In genomic region chr17:45265823-45266222, GRCh38 we compare ENCODE assay signal across 12 cellular contexts. TPM values are rescaled to one million over a fixed set of nuclear protein-coding genes. Genes with fewer than 3 reads are reported as not detected.
A peak's percentile ranks its signal among the peaks of the same experiment; 100 is the strongest.
DNase-seq lines count a peak whose midpoint lies in the region; ATAC-seq and TF ChIP-seq lines count a peak whose summit lies in the region.
"Had no signal": no experiment of that assay in that cellular context is flagged by ENCODE, and none has a peak within 500 bp of the region (broad histone marks: within the 10 kb centered on the region; RNA-seq: fewer than 3 reads in every experiment).

No MANE protein-coding gene starts in this region.

- BruUV-seq in Panc1 (replicated peaks; lab: Mats Ljungman, UMichigan), result no TSS peak

- POLR2A ChIA-PET in Panc1 (lab: Charles Lee), result interaction anchor here (0.6 kb wide), 1 partner anchor 9 kb away, joined by 6 read pairs; no protein-coding TSS in a partner anchor

- H3K27me3 ChIP-seq in Panc1 (ENCODE audit: control insufficient read depth, insufficient read depth, low read length) (no peaks in the 10 kb centered on the region), duodenal mucosa (ENCODE audit: control insufficient read depth in 1 of 2, insufficient read depth in 2 of 2, low read length in 2 of 2) (no peaks in the 10 kb centered on the region)
- H3K27me3 ChIP-seq: right lobe of liver had no signal

- H3K4me1 ChIP-seq in Panc1 (ENCODE audit: control insufficient read depth, insufficient read depth, low read length) (peaks cover 73% of the 10 kb centered on the region), duodenal mucosa (ENCODE audit: control insufficient read depth in 1 of 2, insufficient read depth in 2 of 2, low read length in 2 of 2) (peaks cover 48 to 49% of the 10 kb centered on the region in 2 donors)

- no peak overlapping the region for H3K9ac ChIP-seq in duodenal mucosa (ENCODE audit: low read depth in 1 of 2, low read length in 2 of 2)

- H3K36me3 ChIP-seq in Panc1 (ENCODE audit: control insufficient read depth, insufficient read depth, low read length), result peaks cover 10% of the 10 kb centered on the region
- H3K36me3 ChIP-seq in duodenal mucosa (ENCODE audit: control insufficient read depth in 1 of 2, insufficient read depth in 2 of 2, low read length in 2 of 2), result peaks cover 38 to 70% of the 10 kb centered on the region in 2 donors

- H3K9me3 ChIP-seq in Panc1 (ENCODE audit: control insufficient read depth, insufficient read depth, low read depth, low read length), result no peaks in the 10 kb centered on the region
- no peaks in the 10 kb centered on the region for H3K9me3 ChIP-seq in duodenal mucosa (ENCODE audit: control insufficient read depth in 1 of 2, low read length in 2 of 2)
- H3K9me3 ChIP-seq: lower lobe of right lung, right lobe of liver had no signal

- TF ChIP-seq CTCF in Panc1 (IDR thresholded peaks at IDR 0.05) (no peak), retinal pigment epithelial cell (conservative IDR thresholded peaks at IDR 0.05; ENCODE audit: low read depth, low read length) (no peak)

- DNase-seq in EL, result peak; percentile 92
- DNase-seq in Panc1 (ENCODE audit: low read depth, low spot score), result no peak
- peak; percentile 40 for DNase-seq in retinal pigment epithelial cell (ENCODE audit: low read depth)
- no peak for DNase-seq in GM19240 (ENCODE audit: insufficient read length, low spot score)
- no peak for DNase-seq in SHP77 treated with DMSO at 0.1 percent for 48 hours (lab: John Stamatoyannopoulos, UW)
- DNase-seq: lower lobe of right lung, NCI-H2107, right lobe of liver had no signal

- in situ Hi-C loops in Panc1 (cut with HindIII; ENCODE audit: low pct_unique_long_range_greater_than_20kb, low sequenced_read_pairs), result no loop called here

- CTCF ChIA-PET in Panc1 (lab: Charles Lee), result interaction anchor here (1.3 kb wide), 1 partner anchor 11 kb away, joined by 4 read pairs; no protein-coding TSS in a partner anchor

- H3K27ac ChIP-seq in Panc1 (ENCODE audit: low read length) (peak overlapping the region; percentile 63), duodenal mucosa (ENCODE audit: low read depth, low read length) (peak overlapping the region; percentile 32)
- H3K27ac ChIP-seq: epithelial cell of prostate, lower lobe of right lung, right lobe of liver had no signal

- intact Hi-C loops in Panc1 (cut with micrococcal nuclease; ENCODE audit: unreplicated experiment), result no loop called here

- ATAC-seq in Panc1, result no peak
- no peak for ATAC-seq in HG02571 (IDR thresholded peaks at IDR 0.05; ENCODE audit: unreplicated experiment)
- ATAC-seq in HG02759 (IDR thresholded peaks at IDR 0.05; ENCODE audit: unreplicated experiment), result no peak
- ATAC-seq: lower lobe of right lung had no signal

- H3K4me3 ChIP-seq in Panc1 (ENCODE audit: low read depth in 2 of 2, low read length in 2 of 2) (no peak overlapping the region), duodenal mucosa (ENCODE audit: low read depth in 1 of 2, low read length in 2 of 2) (no peak overlapping the region), retinal pigment epithelial cell (ENCODE audit: low read length) (no peak overlapping the region)
- H3K4me3 ChIP-seq: lower lobe of right lung, right lobe of liver had no signal

RNA-seq across cellular contexts. Expression of gene SPATA32, which starts 3.9 kb away (rescaled TPM):
- 0.26 TPM for total RNA-seq in Panc1 (2021; ENCODE audit: unreplicated experiment)
- polyA plus RNA-seq in Panc1 (2012; ENCODE audit: insufficient read length), result 0.17 TPM
- total RNA-seq: lower lobe of right lung, right lobe of liver had no signal

RNA-seq across cellular contexts. Expression of gene FMNL1, which starts 44.1 kb away (rescaled TPM):
- total RNA-seq in Panc1 (2021; ENCODE audit: unreplicated experiment), result 20.0 TPM
- polyA plus RNA-seq in Panc1 (2012; ENCODE audit: insufficient read length), result 23.8 TPM

RNA-seq across cellular contexts. Expression of gene MAP3K14, which starts 51.0 kb away (rescaled TPM):
- total RNA-seq in Panc1 (2021; ENCODE audit: unreplicated experiment), result 80.8 TPM
- 60.3 TPM for polyA plus RNA-seq in Panc1 (2012; ENCODE audit: insufficient read length)

Comparison
In these comparisons a context has a peak if more than half of its experiments do, and no peak if none do; other contexts are left out.
1. DNase-seq: peak in EL (single experiment) and retinal pigment epithelial cell (single experiment); none in Panc1 (single experiment), GM19240 (single experiment) and SHP77 treated with DMSO at 0.1 percent for 48 hours (single experiment).